In the genomic region with DNA sequence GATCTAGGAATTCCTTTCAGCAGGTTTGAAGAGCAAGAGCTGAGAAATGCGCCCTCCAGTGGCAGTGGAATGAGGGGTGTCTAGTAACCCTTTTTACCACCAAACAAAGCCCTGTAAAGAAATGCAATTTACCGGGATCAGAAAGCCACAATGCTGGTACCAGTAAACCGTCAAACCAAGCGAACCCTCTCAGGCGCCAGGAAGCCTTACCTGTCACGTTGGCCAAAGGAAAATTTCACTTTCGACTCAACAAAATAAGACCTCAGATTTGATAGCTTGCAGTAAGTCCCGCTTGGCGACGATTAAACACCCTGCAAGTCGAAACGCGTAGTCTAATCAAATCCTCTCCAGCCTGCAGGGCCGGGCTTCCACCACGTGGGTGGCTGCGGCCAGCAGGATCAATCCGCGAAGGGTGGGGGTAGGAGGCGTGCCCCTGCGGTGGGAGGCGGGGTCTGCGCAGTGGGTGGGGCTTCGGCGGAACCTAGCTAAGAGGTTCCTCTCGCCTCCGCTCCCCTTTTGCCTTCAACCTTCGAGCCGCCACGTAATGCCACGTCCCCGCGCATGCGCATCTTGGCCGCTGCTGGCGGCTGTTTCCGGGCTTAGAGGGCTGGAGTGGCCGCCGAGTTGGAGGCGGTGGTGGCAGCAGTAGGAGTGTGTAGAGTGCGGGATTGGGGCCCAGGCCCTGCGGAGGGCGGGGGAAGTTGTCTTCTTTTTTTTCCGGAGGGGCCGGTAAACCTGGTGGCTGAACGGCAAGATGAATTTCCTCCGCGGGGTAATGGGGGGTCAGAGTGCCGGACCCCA, we compare ENCODE assay signal across 1 cellular context.
TF ChIP-seq lines count a peak whose summit lies in the region.

A gene with protein sequence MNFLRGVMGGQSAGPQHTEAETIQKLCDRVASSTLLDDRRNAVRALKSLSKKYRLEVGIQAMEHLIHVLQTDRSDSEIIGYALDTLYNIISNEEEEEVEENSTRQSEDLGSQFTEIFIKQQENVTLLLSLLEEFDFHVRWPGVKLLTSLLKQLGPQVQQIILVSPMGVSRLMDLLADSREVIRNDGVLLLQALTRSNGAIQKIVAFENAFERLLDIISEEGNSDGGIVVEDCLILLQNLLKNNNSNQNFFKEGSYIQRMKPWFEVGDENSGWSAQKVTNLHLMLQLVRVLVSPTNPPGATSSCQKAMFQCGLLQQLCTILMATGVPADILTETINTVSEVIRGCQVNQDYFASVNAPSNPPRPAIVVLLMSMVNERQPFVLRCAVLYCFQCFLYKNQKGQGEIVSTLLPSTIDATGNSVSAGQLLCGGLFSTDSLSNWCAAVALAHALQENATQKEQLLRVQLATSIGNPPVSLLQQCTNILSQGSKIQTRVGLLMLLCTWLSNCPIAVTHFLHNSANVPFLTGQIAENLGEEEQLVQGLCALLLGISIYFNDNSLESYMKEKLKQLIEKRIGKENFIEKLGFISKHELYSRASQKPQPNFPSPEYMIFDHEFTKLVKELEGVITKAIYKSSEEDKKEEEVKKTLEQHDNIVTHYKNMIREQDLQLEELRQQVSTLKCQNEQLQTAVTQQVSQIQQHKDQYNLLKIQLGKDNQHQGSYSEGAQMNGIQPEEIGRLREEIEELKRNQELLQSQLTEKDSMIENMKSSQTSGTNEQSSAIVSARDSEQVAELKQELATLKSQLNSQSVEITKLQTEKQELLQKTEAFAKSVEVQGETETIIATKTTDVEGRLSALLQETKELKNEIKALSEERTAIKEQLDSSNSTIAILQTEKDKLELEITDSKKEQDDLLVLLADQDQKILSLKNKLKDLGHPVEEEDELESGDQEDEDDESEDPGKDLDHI (plus strand): TSS at position 512 of the 801 bp plus-strand sequence. CDS start 243 bp downstream, at position 755.

TF ChIP-seq in GM12878, 131 proteins besides CTCF, POLR2A, EP300 and RAD21 (continued from another document):
- TF ChIP-seq MXI1 (IDR thresholded peaks at IDR 0.05; ENCODE audit: low read depth, low read length) (peak; percentile 93), HCFC1 (IDR thresholded peaks at IDR 0.05; ENCODE audit: low read length) (peak; percentile 45; the same call in 1 of the 2 replicates), ZBED1 (IDR thresholded peaks at IDR 0.05; ENCODE audit: borderline replicate concordance) (no peak), SUPT20H (IDR thresholded peaks at IDR 0.05; ENCODE audit: borderline replicate concordance, control insufficient read depth, low read depth, low read length) (no peak), NRF1 (conservative IDR thresholded peaks at IDR 0.05; ENCODE audit: low read depth, low read length) (peak; percentile 96), STAT1 (conservative IDR thresholded peaks at IDR 0.05) (no peak), CHD1 (IDR thresholded peaks at IDR 0.05; ENCODE audit: low read depth, low read length) (no peak), POLR2AphosphoS2 (IDR thresholded peaks at IDR 0.05; ENCODE audit: low read depth, low read length) (peak; percentile 94), MEF2A (IDR thresholded peaks at IDR 0.05; ENCODE audit: insufficient read depth, low read depth, low read length) (0 out of 2 replicates have a peak, but pooled peaks have one; percentile 32), NR2C1 (IDR thresholded peaks at IDR 0.05) (peak; percentile 91), SRF (IDR thresholded peaks at IDR 0.05; ENCODE audit: low read depth in 2 of 2, low read length in 2 of 2) (0 out of 4 replicates have a peak, but pooled peaks of 1 of the 2 experiments have one; percentile 34), ESRRA (IDR thresholded peaks at IDR 0.05; ENCODE audit: low read length) (no peak), IRF4 (IDR thresholded peaks at IDR 0.05; ENCODE audit: low read depth, low read length) (0 out of 2 replicates have a peak, but pooled peaks have one; percentile 11), PAX5 (IDR thresholded peaks at IDR 0.05; ENCODE audit: borderline replicate concordance, low read depth, low read length) (peak; percentile 58; the same call in 1 of the 2 replicates), FOXM1 (IDR thresholded peaks at IDR 0.05; ENCODE audit: low read depth, low read length) (peak; percentile 28; the same call in 1 of the 2 replicates), MTA2 (IDR thresholded peaks at IDR 0.05; ENCODE audit: low read depth) (peak; percentile 46), SMAD1 (IDR thresholded peaks at IDR 0.05; ENCODE audit: low read depth, partially characterized antibody) (no peak), SMAD5 (IDR thresholded peaks at IDR 0.05; ENCODE audit: low read depth) (peak; percentile 91), FOXK2 (IDR thresholded peaks at IDR 0.05) (no peak)
- TF ChIP-seq, protein P1, sequence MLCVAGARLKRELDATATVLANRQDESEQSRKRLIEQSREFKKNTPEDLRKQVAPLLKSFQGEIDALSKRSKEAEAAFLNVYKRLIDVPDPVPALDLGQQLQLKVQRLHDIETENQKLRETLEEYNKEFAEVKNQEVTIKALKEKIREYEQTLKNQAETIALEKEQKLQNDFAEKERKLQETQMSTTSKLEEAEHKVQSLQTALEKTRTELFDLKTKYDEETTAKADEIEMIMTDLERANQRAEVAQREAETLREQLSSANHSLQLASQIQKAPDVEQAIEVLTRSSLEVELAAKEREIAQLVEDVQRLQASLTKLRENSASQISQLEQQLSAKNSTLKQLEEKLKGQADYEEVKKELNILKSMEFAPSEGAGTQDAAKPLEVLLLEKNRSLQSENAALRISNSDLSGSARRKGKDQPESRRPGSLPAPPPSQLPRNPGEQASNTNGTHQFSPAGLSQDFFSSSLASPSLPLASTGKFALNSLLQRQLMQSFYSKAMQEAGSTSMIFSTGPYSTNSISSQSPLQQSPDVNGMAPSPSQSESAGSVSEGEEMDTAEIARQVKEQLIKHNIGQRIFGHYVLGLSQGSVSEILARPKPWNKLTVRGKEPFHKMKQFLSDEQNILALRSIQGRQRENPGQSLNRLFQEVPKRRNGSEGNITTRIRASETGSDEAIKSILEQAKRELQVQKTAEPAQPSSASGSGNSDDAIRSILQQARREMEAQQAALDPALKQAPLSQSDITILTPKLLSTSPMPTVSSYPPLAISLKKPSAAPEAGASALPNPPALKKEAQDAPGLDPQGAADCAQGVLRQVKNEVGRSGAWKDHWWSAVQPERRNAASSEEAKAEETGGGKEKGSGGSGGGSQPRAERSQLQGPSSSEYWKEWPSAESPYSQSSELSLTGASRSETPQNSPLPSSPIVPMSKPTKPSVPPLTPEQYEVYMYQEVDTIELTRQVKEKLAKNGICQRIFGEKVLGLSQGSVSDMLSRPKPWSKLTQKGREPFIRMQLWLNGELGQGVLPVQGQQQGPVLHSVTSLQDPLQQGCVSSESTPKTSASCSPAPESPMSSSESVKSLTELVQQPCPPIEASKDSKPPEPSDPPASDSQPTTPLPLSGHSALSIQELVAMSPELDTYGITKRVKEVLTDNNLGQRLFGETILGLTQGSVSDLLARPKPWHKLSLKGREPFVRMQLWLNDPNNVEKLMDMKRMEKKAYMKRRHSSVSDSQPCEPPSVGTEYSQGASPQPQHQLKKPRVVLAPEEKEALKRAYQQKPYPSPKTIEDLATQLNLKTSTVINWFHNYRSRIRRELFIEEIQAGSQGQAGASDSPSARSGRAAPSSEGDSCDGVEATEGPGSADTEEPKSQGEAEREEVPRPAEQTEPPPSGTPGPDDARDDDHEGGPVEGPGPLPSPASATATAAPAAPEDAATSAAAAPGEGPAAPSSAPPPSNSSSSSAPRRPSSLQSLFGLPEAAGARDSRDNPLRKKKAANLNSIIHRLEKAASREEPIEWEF (IDR thresholded peaks at IDR 0.05; ENCODE audit: insufficient replicate concordance, low read depth, low read length): peak; percentile 38
- TF ChIP-seq, protein P2, sequence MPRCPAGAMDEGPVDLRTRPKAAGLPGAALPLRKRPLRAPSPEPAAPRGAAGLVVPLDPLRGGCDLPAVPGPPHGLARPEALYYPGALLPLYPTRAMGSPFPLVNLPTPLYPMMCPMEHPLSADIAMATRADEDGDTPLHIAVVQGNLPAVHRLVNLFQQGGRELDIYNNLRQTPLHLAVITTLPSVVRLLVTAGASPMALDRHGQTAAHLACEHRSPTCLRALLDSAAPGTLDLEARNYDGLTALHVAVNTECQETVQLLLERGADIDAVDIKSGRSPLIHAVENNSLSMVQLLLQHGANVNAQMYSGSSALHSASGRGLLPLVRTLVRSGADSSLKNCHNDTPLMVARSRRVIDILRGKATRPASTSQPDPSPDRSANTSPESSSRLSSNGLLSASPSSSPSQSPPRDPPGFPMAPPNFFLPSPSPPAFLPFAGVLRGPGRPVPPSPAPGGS (IDR thresholded peaks at IDR 0.05; ENCODE audit: borderline replicate concordance, insufficient read depth, low read depth, low read length, poor library complexity, severe bottlenecking): no peak
- TF ChIP-seq, protein P3, sequence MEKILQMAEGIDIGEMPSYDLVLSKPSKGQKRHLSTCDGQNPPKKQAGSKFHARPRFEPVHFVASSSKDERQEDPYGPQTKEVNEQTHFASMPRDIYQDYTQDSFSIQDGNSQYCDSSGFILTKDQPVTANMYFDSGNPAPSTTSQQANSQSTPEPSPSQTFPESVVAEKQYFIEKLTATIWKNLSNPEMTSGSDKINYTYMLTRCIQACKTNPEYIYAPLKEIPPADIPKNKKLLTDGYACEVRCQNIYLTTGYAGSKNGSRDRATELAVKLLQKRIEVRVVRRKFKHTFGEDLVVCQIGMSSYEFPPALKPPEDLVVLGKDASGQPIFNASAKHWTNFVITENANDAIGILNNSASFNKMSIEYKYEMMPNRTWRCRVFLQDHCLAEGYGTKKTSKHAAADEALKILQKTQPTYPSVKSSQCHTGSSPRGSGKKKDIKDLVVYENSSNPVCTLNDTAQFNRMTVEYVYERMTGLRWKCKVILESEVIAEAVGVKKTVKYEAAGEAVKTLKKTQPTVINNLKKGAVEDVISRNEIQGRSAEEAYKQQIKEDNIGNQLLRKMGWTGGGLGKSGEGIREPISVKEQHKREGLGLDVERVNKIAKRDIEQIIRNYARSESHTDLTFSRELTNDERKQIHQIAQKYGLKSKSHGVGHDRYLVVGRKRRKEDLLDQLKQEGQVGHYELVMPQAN (conservative IDR thresholded peaks at IDR 0.05): peak; percentile 47
- TF ChIP-seq, protein P4, sequence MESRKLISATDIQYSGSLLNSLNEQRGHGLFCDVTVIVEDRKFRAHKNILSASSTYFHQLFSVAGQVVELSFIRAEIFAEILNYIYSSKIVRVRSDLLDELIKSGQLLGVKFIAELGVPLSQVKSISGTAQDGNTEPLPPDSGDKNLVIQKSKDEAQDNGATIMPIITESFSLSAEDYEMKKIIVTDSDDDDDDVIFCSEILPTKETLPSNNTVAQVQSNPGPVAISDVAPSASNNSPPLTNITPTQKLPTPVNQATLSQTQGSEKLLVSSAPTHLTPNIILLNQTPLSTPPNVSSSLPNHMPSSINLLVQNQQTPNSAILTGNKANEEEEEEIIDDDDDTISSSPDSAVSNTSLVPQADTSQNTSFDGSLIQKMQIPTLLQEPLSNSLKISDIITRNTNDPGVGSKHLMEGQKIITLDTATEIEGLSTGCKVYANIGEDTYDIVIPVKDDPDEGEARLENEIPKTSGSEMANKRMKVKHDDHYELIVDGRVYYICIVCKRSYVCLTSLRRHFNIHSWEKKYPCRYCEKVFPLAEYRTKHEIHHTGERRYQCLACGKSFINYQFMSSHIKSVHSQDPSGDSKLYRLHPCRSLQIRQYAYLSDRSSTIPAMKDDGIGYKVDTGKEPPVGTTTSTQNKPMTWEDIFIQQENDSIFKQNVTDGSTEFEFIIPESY (IDR thresholded peaks at IDR 0.05): no peak
- TF ChIP-seq, protein P5, sequence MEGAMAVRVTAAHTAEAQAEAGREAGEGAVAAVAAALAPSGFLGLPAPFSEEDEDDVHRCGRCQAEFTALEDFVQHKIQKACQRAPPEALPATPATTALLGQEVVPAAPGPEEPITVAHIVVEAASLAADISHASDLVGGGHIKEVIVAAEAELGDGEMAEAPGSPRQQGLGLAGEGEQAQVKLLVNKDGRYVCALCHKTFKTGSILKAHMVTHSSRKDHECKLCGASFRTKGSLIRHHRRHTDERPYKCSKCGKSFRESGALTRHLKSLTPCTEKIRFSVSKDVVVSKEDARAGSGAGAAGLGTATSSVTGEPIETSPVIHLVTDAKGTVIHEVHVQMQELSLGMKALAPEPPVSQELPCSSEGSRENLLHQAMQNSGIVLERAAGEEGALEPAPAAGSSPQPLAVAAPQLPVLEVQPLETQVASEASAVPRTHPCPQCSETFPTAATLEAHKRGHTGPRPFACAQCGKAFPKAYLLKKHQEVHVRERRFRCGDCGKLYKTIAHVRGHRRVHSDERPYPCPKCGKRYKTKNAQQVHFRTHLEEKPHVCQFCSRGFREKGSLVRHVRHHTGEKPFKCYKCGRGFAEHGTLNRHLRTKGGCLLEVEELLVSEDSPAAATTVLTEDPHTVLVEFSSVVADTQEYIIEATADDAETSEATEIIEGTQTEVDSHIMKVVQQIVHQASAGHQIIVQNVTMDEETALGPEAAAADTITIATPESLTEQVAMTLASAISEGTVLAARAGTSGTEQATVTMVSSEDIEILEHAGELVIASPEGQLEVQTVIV (IDR thresholded peaks at IDR 0.05; ENCODE audit: borderline replicate concordance, partially characterized antibody): peak; percentile 51
- TF ChIP-seq, protein P6, sequence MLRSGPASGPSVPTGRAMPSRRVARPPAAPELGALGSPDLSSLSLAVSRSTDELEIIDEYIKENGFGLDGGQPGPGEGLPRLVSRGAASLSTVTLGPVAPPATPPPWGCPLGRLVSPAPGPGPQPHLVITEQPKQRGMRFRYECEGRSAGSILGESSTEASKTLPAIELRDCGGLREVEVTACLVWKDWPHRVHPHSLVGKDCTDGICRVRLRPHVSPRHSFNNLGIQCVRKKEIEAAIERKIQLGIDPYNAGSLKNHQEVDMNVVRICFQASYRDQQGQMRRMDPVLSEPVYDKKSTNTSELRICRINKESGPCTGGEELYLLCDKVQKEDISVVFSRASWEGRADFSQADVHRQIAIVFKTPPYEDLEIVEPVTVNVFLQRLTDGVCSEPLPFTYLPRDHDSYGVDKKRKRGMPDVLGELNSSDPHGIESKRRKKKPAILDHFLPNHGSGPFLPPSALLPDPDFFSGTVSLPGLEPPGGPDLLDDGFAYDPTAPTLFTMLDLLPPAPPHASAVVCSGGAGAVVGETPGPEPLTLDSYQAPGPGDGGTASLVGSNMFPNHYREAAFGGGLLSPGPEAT (IDR thresholded peaks at IDR 0.05; ENCODE audit: low read depth): peak; percentile 46
- TF ChIP-seq, protein P7, sequence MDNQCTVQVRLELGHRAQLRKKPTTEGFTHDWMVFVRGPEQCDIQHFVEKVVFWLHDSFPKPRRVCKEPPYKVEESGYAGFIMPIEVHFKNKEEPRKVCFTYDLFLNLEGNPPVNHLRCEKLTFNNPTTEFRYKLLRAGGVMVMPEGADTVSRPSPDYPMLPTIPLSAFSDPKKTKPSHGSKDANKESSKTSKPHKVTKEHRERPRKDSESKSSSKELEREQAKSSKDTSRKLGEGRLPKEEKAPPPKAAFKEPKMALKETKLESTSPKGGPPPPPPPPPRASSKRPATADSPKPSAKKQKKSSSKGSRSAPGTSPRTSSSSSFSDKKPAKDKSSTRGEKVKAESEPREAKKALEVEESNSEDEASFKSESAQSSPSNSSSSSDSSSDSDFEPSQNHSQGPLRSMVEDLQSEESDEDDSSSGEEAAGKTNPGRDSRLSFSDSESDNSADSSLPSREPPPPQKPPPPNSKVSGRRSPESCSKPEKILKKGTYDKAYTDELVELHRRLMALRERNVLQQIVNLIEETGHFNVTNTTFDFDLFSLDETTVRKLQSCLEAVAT (IDR thresholded peaks at IDR 0.05): peak; percentile 78; the same call in 1 of the 2 replicates
TF ChIP-seq in GM12878: peak in this region for 56.
